In genomic region chr12:106461730-106462129, GRCh38 we compare ENCODE assay signal across 20 cellular contexts.
A peak's percentile ranks its signal among the peaks of the same experiment; 100 is the strongest.
DNase-seq lines count a peak whose midpoint lies in the region; ATAC-seq, FAIRE-seq and TF ChIP-seq lines count a peak whose summit lies in the region.
"Had no signal": no experiment of that assay in that cellular context is flagged by ENCODE, and none has a peak within 500 bp of the region (broad histone marks: within the 10 kb centered on the region; RNA-seq: fewer than 3 reads in every experiment).

No MANE protein-coding gene starts in this region.

- H3K27me3 ChIP-seq in heart right ventricle (no peaks in the 10 kb centered on the region), H1 (replicated peaks in 1 of 4; ENCODE audit: control insufficient read depth in 3 of 4, extremely low read depth in 1 of 4, insufficient read depth in 3 of 4, low read length in 3 of 4) (no peaks in the 10 kb centered on the region)
- H3K27me3 ChIP-seq: BE2C had no signal

- H3K4me3 ChIP-seq in heart right ventricle (no peak overlapping the region), H1 (ENCODE audit: extremely low read depth in 1 of 4, insufficient read depth in 2 of 4, low read depth in 3 of 4, low read length in 4 of 4) (no peak overlapping the region)
- H3K4me3 ChIP-seq: GM23338 had no signal

- no peak overlapping the region for H2BK12ac ChIP-seq in H1 (ENCODE audit: low read depth, low read length)

- H3K79me1 ChIP-seq in H1 (ENCODE audit: low read depth, low read length): no peaks in the 10 kb centered on the region

- H3K4me2 ChIP-seq in H1 (ENCODE audit: insufficient read depth in 1 of 2, low read depth in 2 of 2, low read length in 2 of 2): no peak overlapping the region
- H3K4me2 ChIP-seq: GM23338 had no signal

- no peak overlapping the region for H4K5ac ChIP-seq in H1 (ENCODE audit: insufficient read length, low read depth, low read length)

- no peaks in the 10 kb centered on the region for H3K79me2 ChIP-seq in H1 (ENCODE audit: control insufficient read depth in 1 of 2, insufficient read depth in 2 of 2, low read length in 2 of 2)

- H3K23ac ChIP-seq in H1 (ENCODE audit: insufficient read length): no peak overlapping the region

- peaks cover 19% of the 10 kb centered on the region for H3K36me3 Mint-ChIP-seq in T-helper 17 cell (ENCODE audit: low read depth)
- peaks cover 7% of the 10 kb centered on the region for H3K36me3 Mint-ChIP-seq in stimulated activated effector memory CD8-positive, alpha-beta T cell treated with anti-CD3 and anti-CD28 coated beads, Interleukin-12 subunit alpha, Interleukin-12 subunit beta, amount 100 ng/mL, for 72 hours

- no peak overlapping the region for H3K56ac ChIP-seq in H1 (replicated peaks; ENCODE audit: insufficient read length, low read depth, low read length)

- no peak overlapping the region for H3K4ac ChIP-seq in H1 (replicated peaks; ENCODE audit: insufficient read length, low read depth, low read length)

- no peak for TF ChIP-seq EP300 in H1 (IDR thresholded peaks at IDR 0.05; ENCODE audit: borderline replicate concordance in 1 of 2, low read depth in 2 of 2, low read length in 2 of 2)

- intact Hi-C loops in heart right ventricle (cut with DNase I): no loop called here
- intact Hi-C loops in cardiac septum (cut with DNase I): no loop called here

- no peak overlapping the region for H3K27ac ChIP-seq in heart right ventricle
- H3K27ac ChIP-seq in H1 (ENCODE audit: low read depth, low read length): no peak overlapping the region
- H3K27ac ChIP-seq: C4-2B had no signal

- H3K9me3 ChIP-seq in heart right ventricle: peaks cover 0 to 16% (median 0%) of the 10 kb centered on the region in 11 donors
- H3K9me3 ChIP-seq in T-helper 17 cell (ENCODE audit: control insufficient read depth, low read length, poor library complexity, severe bottlenecking): no peaks in the 10 kb centered on the region
- no peaks in the 10 kb centered on the region for H3K9me3 ChIP-seq in H1 (ENCODE audit: insufficient read depth in 2 of 2, low read depth in 1 of 2, low read length in 1 of 2)
- H3K9me3 ChIP-seq: BE2C had no signal

- peaks cover 19% of the 10 kb centered on the region for H3K4me1 Mint-ChIP-seq in T-helper 17 cell
- H3K4me1 Mint-ChIP-seq in stimulated activated effector memory CD8-positive, alpha-beta T cell treated with anti-CD3 and anti-CD28 coated beads, Interleukin-12 subunit alpha, Interleukin-12 subunit beta, amount 100 ng/mL, for 72 hours: peaks cover 31% of the 10 kb centered on the region
- H3K4me1 Mint-ChIP-seq: GM23338, H9 had no signal

- ATAC-seq in heart right ventricle: peak in 6 of 8 donors; percentile 15 to 82 (median 71)
- no peak for ATAC-seq in T-helper 17 cell
- peak; percentile 20 for ATAC-seq in stimulated activated effector memory CD8-positive, alpha-beta T cell treated with anti-CD3 and anti-CD28 coated beads, Interleukin-12 subunit alpha, Interleukin-12 subunit beta, amount 100 ng/mL, for 72 hours
- no peak for ATAC-seq in GM21529 (IDR thresholded peaks at IDR 0.05; ENCODE audit: unreplicated experiment)
- ATAC-seq: GM23338 had no signal

- H4K20me1 ChIP-seq in H1 (replicated peaks in 1 of 2; ENCODE audit: control insufficient read depth in 1 of 2, insufficient read depth in 2 of 2, low read length in 2 of 2): peaks cover 0 to 2% of the 10 kb centered on the region in 2 experiments

- DNase-seq in heart right ventricle (peak in 1 of 2 donors; percentile 28), cardiac septum (ENCODE audit: low spot score) (no peak), T-helper 17 cell (no peak), H1 (ENCODE audit: low read depth in 1 of 2, low spot score in 2 of 2) (no peak), SHP77 (lab: John Stamatoyannopoulos, UW) (no peak)
- DNase-seq in stimulated activated effector memory CD8-positive, alpha-beta T cell treated with anti-CD3 and anti-CD28 coated beads, Interleukin-12 subunit alpha, Interleukin-12 subunit beta, amount 100 ng/mL, for 72 hours (ENCODE audit: low spot score in 2 of 2): no peak
- DNase-seq: BE2C; CD4-positive, alpha-beta memory T cell; COR-L47; DMS153; DMS79 treated with DMSO at 0.1 percent for 48 hours; EL; H9 had no signal

- H4K91ac ChIP-seq in H1 (replicated peaks; ENCODE audit: insufficient read length, low read length): no peak overlapping the region

- H3K4me3 Mint-ChIP-seq in T-helper 17 cell: no peak overlapping the region
- no peak overlapping the region for H3K4me3 Mint-ChIP-seq in stimulated activated effector memory CD8-positive, alpha-beta T cell treated with anti-CD3 and anti-CD28 coated beads, Interleukin-12 subunit alpha, Interleukin-12 subunit beta, amount 100 ng/mL, for 72 hours
- H3K4me3 Mint-ChIP-seq: CD4-positive, alpha-beta memory T cell; GM23338; H9 had no signal

- H2AK5ac ChIP-seq in H1 (ENCODE audit: low read depth, low read length): 0 out of 2 replicates have a peak overlapping the region, but pooled peaks have one; percentile 13

- H3K27ac Mint-ChIP-seq in T-helper 17 cell: peak overlapping the region; percentile 72
- H3K27ac Mint-ChIP-seq in stimulated activated effector memory CD8-positive, alpha-beta T cell treated with anti-CD3 and anti-CD28 coated beads, Interleukin-12 subunit alpha, Interleukin-12 subunit beta, amount 100 ng/mL, for 72 hours: peak overlapping the region; percentile 1
- H3K27ac Mint-ChIP-seq: GM23338, H9 had no signal

- 54 to 58% methylated on average over 2 of the region's 2 CpGs for WGBS in heart right ventricle, 2 donors
- 88% methylated on average over 2 of the region's 2 CpGs; no CpG with 5 or more reads in 1 of the 2 experiments for WGBS in H1 (ENCODE audit: extremely low coverage in 1 of 2, insufficient coverage in 1 of 2, insufficient read length in 1 of 2, insufficient replicate concordance in 2 of 2, low coverage in 1 of 2, low lambda C conversion rate in 2 of 2, missing lambda C conversion rate in 1 of 2), 2 experiments

- no peak overlapping the region for H2BK15ac ChIP-seq in H1 (ENCODE audit: low read length)

- H3K9me3 Mint-ChIP-seq in stimulated activated effector memory CD8-positive, alpha-beta T cell treated with anti-CD3 and anti-CD28 coated beads, Interleukin-12 subunit alpha, Interleukin-12 subunit beta, amount 100 ng/mL, for 72 hours: no peaks in the 10 kb centered on the region

- H2BK5ac ChIP-seq in H1 (ENCODE audit: low read depth, low read length): no peak overlapping the region

- H3K27me3 Mint-ChIP-seq in T-helper 17 cell: no peaks in the 10 kb centered on the region
- H3K27me3 Mint-ChIP-seq: CD4-positive, alpha-beta memory T cell had no signal

- H3K18ac ChIP-seq in H1 (ENCODE audit: extremely low read depth, low read length): no peak overlapping the region

- CTCF ChIA-PET in H1 (lab: Charles Lee; ENCODE audit: partially characterized antibody): no interaction called here

- no peak overlapping the region for H3K9ac ChIP-seq in H1 (replicated peaks in 1 of 4; ENCODE audit: extremely low read depth in 1 of 4, low read depth in 3 of 4, low read length in 3 of 4)

- TF ChIP-seq CTCF in heart right ventricle (IDR thresholded peaks at IDR 0.05): no peak
- TF ChIP-seq CTCF in H1 (IDR thresholded peaks at IDR 0.05; ENCODE audit: control extremely low read depth in 1 of 3, insufficient read depth in 1 of 3, low read depth in 1 of 3, low read length in 3 of 3): no peak

- H4K8ac ChIP-seq in H1 (ENCODE audit: extremely low read depth, insufficient read depth, low read length): no peak overlapping the region

- FAIRE-seq in H1 (lab: Jason Lieb, UNC): no peak
- FAIRE-seq: A204.1, D721Med, G401.6, GM12891 had no signal

- H2AFZ ChIP-seq in H1 (ENCODE audit: low read length): no peak overlapping the region
- H2AFZ ChIP-seq: GM23338 had no signal

- H3K14ac ChIP-seq in H1 (ENCODE audit: insufficient read length): no peak overlapping the region

- H3K36me3 ChIP-seq in heart right ventricle (peaks cover 0 to 80% (median 0%) of the 10 kb centered on the region in 9 donors), H1 (ENCODE audit: control insufficient read depth in 2 of 4, insufficient read depth in 4 of 4, low read length in 3 of 4) (peaks cover 0 to 5% (median 0%) of the 10 kb centered on the region in 4 experiments; a peak in 2 of 8 replicates)

- H2BK20ac ChIP-seq in H1 (ENCODE audit: low read length): no peak overlapping the region

- H3K4me1 ChIP-seq in heart right ventricle (peaks cover 0 to 16% (median 0%) of the 10 kb centered on the region in 9 donors), H1 (replicated peaks in 1 of 4; ENCODE audit: control insufficient read depth in 3 of 4, insufficient read depth in 4 of 4, low read length in 3 of 4) (no peaks in the 10 kb centered on the region)
- H3K4me1 ChIP-seq: BE2C had no signal

- no peaks in the 10 kb centered on the region for H3K23me2 ChIP-seq in H1 (ENCODE audit: low read depth, low read length)

- no peak overlapping the region for H2BK120ac ChIP-seq in H1 (replicated peaks; ENCODE audit: low read depth, low read length)

- POLR2A ChIA-PET in H1 (lab: Charles Lee; ENCODE audit: partially characterized antibody): no interaction called here

- no peak for TF ChIP-seq POLR2A in H1 (IDR thresholded peaks at IDR 0.05; ENCODE audit: control extremely low read depth in 1 of 2, low read depth in 2 of 2, low read length in 2 of 2)

- no peak for TF ChIP-seq RAD21 in H1 (IDR thresholded peaks at IDR 0.05 in 1 of 2, conservative IDR thresholded peaks at IDR 0.05 in 1 of 2; ENCODE audit: low read depth in 2 of 2, low read length in 2 of 2)

TF ChIP-seq in H1, 55 proteins besides CTCF, POLR2A, EP300 and RAD21 (continues in another document):
- no peak for TF ChIP-seq BACH1 (IDR thresholded peaks at IDR 0.05; ENCODE audit: low read length)
- no peak for TF ChIP-seq RBBP5 (IDR thresholded peaks at IDR 0.05; ENCODE audit: borderline replicate concordance, low read depth, low read length)
- TF ChIP-seq CHD1 (IDR thresholded peaks at IDR 0.05; ENCODE audit: low read depth, low read length): no peak
- no peak for TF ChIP-seq USF2 (IDR thresholded peaks at IDR 0.05; ENCODE audit: low read length)
- no peak for TF ChIP-seq TBP (IDR thresholded peaks at IDR 0.05; ENCODE audit: low read depth, low read length)
- TF ChIP-seq EGR1 (IDR thresholded peaks at IDR 0.05; ENCODE audit: borderline replicate concordance, low read depth, low read length): no peak
- no peak for TF ChIP-seq TCF12 (IDR thresholded peaks at IDR 0.05; ENCODE audit: low read depth, low read length)
- TF ChIP-seq CBX5 (IDR thresholded peaks at IDR 0.05; ENCODE audit: low read depth, low read length): no peak
- no peak for TF ChIP-seq KDM5A (IDR thresholded peaks at IDR 0.05; ENCODE audit: low read length)

Comparison
In these comparisons a context has a peak if more than half of its experiments do, and no peak if none do; other contexts are left out.
1. ATAC-seq: peak in heart right ventricle (6 of 8) and stimulated activated effector memory CD8-positive, alpha-beta T cell treated with anti-CD3 and anti-CD28 coated beads, Interleukin-12 subunit alpha, Interleukin-12 subunit beta, amount 100 ng/mL, for 72 hours (single experiment); none in T-helper 17 cell (single experiment) and GM21529 (single experiment).